Comparison of ENCODE assay signal across 8 cellular contexts in the genomic region with DNA sequence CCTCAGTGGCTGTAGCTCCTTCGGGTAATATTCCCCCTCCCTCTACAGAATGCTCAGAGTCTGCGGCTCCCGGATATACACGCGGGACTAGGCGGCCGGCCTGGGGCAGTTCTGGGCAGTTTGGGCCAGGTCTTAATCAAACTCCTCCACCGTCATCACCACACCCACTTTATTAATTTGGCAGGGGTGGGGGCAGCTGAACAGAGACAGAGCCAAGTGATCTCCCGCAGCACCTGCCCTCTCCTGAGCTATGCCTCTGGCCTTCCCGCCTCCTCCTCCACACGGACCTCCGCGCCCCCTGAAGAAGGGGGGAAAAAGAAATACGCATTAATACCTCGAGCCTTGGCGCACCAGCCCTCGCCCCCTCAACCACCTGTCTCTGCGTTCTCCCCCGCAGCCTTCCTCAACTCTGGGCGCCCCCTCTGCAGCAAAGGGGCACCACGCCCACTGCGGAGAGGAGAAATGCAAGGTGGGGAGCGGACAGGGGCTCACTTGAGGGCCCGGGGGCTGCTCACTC. TPM values are rescaled to one million over a fixed set of nuclear protein-coding genes. Genes with fewer than 3 reads are reported as not detected.
DNase-seq lines count a peak whose midpoint lies in the region; ATAC-seq and TF ChIP-seq lines count a peak whose summit lies in the region.

No MANE protein-coding gene starts in this region.

- H3K9ac ChIP-seq in BLaER1 treated with 17β-estradiol and CSF1 and Interleukin-3, amounts not matched to agents 10 nM and 100 nM = peak overlapping the region; percentile 72 to 87 (median 81)
- H3K9ac ChIP-seq in OCI-LY3 (ENCODE audit: low read length) = peak overlapping the region; percentile 75

- peaks cover 0 to 7% (median 0%) of the 10 kb centered on the region in 11 experiments; a peak in 3 of 22 replicates for H4K20me1 ChIP-seq in BLaER1 treated with 17β-estradiol and CSF1 and Interleukin-3, amounts not matched to agents 10 nM and 100 nM
- no peaks in the 10 kb centered on the region for H4K20me1 ChIP-seq in OCI-LY3 (ENCODE audit: insufficient read depth, low read length)

- TF ChIP-seq CTCF in OCI-LY3 (IDR thresholded peaks at IDR 0.05; ENCODE audit: low read depth, low read length) (no peak), cardiac fibroblast (IDR thresholded peaks at IDR 0.05; ENCODE audit: low read depth, low read length) (no peak)

- peak overlapping the region; percentile 93 to 100 (median 99) for H3K4me2 ChIP-seq in BLaER1 treated with 17β-estradiol and CSF1 and Interleukin-3, amounts not matched to agents 10 nM and 100 nM
- peak overlapping the region; percentile 95 for H3K4me2 ChIP-seq in OCI-LY3 (ENCODE audit: low read length)

- peak overlapping the region; percentile 32; the same call in 1 of the 2 replicates for H2AFZ ChIP-seq in OCI-LY3 (ENCODE audit: low read depth, low read length)

- H3K79me2 ChIP-seq in OCI-LY3 (ENCODE audit: low read length) = peaks cover 14% of the 10 kb centered on the region; the same call in 1 of the 2 replicates

- peak overlapping the region; percentile 59 to 77 (median 67) for H3K27ac ChIP-seq in BLaER1 treated with 17β-estradiol and CSF1 and Interleukin-3, amounts not matched to agents 10 nM and 100 nM
- no peak overlapping the region for H3K27ac ChIP-seq in OCI-LY3 (ENCODE audit: low read length)

- peak overlapping the region; percentile 81 to 95 (median 86) for H3K4me3 ChIP-seq in BLaER1 treated with 17β-estradiol and CSF1 and Interleukin-3, amounts not matched to agents 10 nM and 100 nM
- peak overlapping the region; percentile 93 for H3K4me3 ChIP-seq in OCI-LY3 (ENCODE audit: low read length)
- peak overlapping the region; percentile 76 to 86 for H3K4me3 ChIP-seq in cardiac fibroblast (replicated peaks in 1 of 2; ENCODE audit: low read depth in 2 of 2, low read length in 2 of 2)

- peak; percentile 51 to 61 for DNase-seq in cardiac fibroblast (ENCODE audit: low read depth in 2 of 2)
- DNase-seq in left colon = peak; percentile 74 to 75
- DNase-seq in stimulated activated naive CD4-positive, alpha-beta T cell (lab: John Stamatoyannopoulos, UW) = peak in 5 of 6 experiments; percentile 27 to 56 (median 32)
- DNase-seq in MV-4-11 (lab: John Stamatoyannopoulos, UW) = no peak

- H3K36me3 ChIP-seq in BLaER1 treated with 17β-estradiol and CSF1 and Interleukin-3, amounts not matched to agents 10 nM and 100 nM = peaks cover 0 to under 1% (median 0%) of the 10 kb centered on the region in 11 experiments; a peak in 1 of 22 replicates
- H3K36me3 ChIP-seq in OCI-LY3 (replicated peaks; ENCODE audit: low read depth, low read length) = peaks cover 20% of the 10 kb centered on the region

- no peaks in the 10 kb centered on the region for H3K27me3 ChIP-seq in BLaER1 treated with 17β-estradiol and CSF1 and Interleukin-3, amounts not matched to agents 10 nM and 100 nM
- no peaks in the 10 kb centered on the region for H3K27me3 ChIP-seq in OCI-LY3 (ENCODE audit: low read depth, low read length)

- intact Hi-C loops in left colon (cut with DNase I, micrococcal nuclease) = no loop called here

- peak; percentile 14 for ATAC-seq in GM21447 (IDR thresholded peaks at IDR 0.05; ENCODE audit: unreplicated experiment)
- ATAC-seq in left colon = peak; percentile 49
- no peak for ATAC-seq in GM21367 (IDR thresholded peaks at IDR 0.05; ENCODE audit: unreplicated experiment)

- no peaks in the 10 kb centered on the region for H3K9me3 ChIP-seq in BLaER1 treated with 17β-estradiol and CSF1 and Interleukin-3, amounts not matched to agents 10 nM and 100 nM (replicated peaks in 1 of 11)
- no peaks in the 10 kb centered on the region for H3K9me3 ChIP-seq in OCI-LY3 (ENCODE audit: insufficient read depth, low read length)

- H3K4me1 ChIP-seq in BLaER1 treated with 17β-estradiol and CSF1 and Interleukin-3, amounts not matched to agents 10 nM and 100 nM = peaks cover 63 to 82% (median 76%) of the 10 kb centered on the region in 10 experiments
- H3K4me1 ChIP-seq in OCI-LY3 (ENCODE audit: low read length) = peaks cover 42% of the 10 kb centered on the region

RNA-seq across cellular contexts. Expression of a gene that starts 42.6 kb away (rescaled TPM):
- total RNA-seq in left colon = 10 to 100 TPM in 1 of 2 donors, 1 to 10 TPM in 1; 8.3 to 15.2 TPM
